8 cellular contexts compared by ENCODE assay signal in the genomic region with DNA sequence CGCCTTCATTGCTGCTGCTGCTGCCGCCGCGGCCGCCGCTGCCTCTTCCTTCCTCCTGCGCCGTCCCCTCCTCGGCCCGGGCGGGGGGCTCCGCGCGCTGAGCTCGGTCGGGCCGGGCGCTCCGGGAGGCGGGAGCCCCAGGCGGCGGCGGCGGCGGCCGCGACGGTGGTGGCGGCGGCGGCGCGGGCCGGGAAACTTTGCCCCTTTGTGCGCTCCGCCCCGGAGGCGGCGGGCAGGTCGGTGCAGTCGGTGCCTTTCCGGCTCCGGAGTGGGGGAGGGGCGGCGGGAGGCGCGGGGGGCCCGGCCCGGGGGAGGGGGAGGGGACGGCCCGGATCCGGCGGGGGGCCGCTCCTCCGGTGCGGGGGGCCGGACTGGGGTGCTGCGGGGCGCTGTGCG. TPM values are rescaled to one million over a fixed set of nuclear protein-coding genes. Genes with fewer than 3 reads are reported as not detected.
DNase-seq lines count a peak whose midpoint lies in the region; ATAC-seq, FAIRE-seq and TF ChIP-seq lines count a peak whose summit lies in the region.

No MANE protein-coding gene starts in this region.

- WGBS in mesendoderm (ENCODE audit: extremely low coverage, insufficient coverage, low lambda C conversion rate), result no CpG with 5 or more reads among the region's 60 CpGs
- WGBS in tibial nerve, 2 donors, result 0% methylated on average over 31 of the region's 60 CpGs; no CpG with 5 or more reads in 1 of the 2 donors

- peaks cover 0 to 3% (median 0%) of the 10 kb centered on the region in 3 donors for H3K27me3 Mint-ChIP-seq in CD14-positive monocyte (ENCODE audit: low read depth in 3 of 3)

- peak overlapping the region; percentile 96 for H3K18ac ChIP-seq in mesendoderm (ENCODE audit: low read length)

- H2BK5ac ChIP-seq in mesendoderm (ENCODE audit: low read length), result no peak overlapping the region

- H3K27me3 ChIP-seq in bronchial epithelial cell (ENCODE audit: control insufficient read depth, insufficient read depth, low read length) (no peaks in the 10 kb centered on the region), mesendoderm (ENCODE audit: insufficient read depth, low read length, poor library complexity) (no peaks in the 10 kb centered on the region), tibial nerve (no peaks in the 10 kb centered on the region)

- peaks cover 16% of the 10 kb centered on the region for H3K79me1 ChIP-seq in mesendoderm (ENCODE audit: low read length)

- TF ChIP-seq POLR2A in tibial nerve (IDR thresholded peaks at IDR 0.05), result no peak

- H3K23ac ChIP-seq in mesendoderm (ENCODE audit: low read length), result no peak overlapping the region

- intact Hi-C loops in CD14-positive monocyte (cut with micrococcal nuclease), result loop anchor here (5.0 to 10.0 kb wide), 6 partner anchors 33 to 160 kb away; partner anchors contain the start of genes DGUOK (in 1 of the 2) and STAMBP (in 1 of the 2)

- H3K4me1 Mint-ChIP-seq in CD14-positive monocyte, result peaks cover 82% of the 10 kb centered on the region

- H4K5ac ChIP-seq in mesendoderm (ENCODE audit: low read length), result no peak overlapping the region

- DNase-seq in T-helper 1 cell (peak; percentile 52 to 78 (median 56)), bronchial epithelial cell (ENCODE audit: low read depth) (no peak), mesendoderm (no peak), tibial nerve (ENCODE audit: low spot score in 2 of 2) (no peak), CD14-positive monocyte (ENCODE audit: low spot score) (no peak)

- H3K4me1 ChIP-seq in mesendoderm (ENCODE audit: control insufficient read depth, low read depth, low read length) (peaks cover 24% of the 10 kb centered on the region), tibial nerve (peaks cover 0 to 62% (median 44%) of the 10 kb centered on the region in 4 donors)

- H3K4me2 ChIP-seq in mesendoderm (ENCODE audit: low read length), result no peak overlapping the region

- H3K4me3 ChIP-seq in bronchial epithelial cell (ENCODE audit: low read depth, low read length), result peak overlapping the region; percentile 72
- no peak overlapping the region for H3K4me3 ChIP-seq in mesendoderm (ENCODE audit: low read length)
- peak overlapping the region in 3 of 4 donors; percentile 52 to 76 (median 61) for H3K4me3 ChIP-seq in tibial nerve

- H3K36me3 Mint-ChIP-seq in CD14-positive monocyte, result peaks cover 28 to 42% of the 10 kb centered on the region in 2 donors

- no peak overlapping the region for H3K27ac Mint-ChIP-seq in CD14-positive monocyte

- no peak for FAIRE-seq in bronchial epithelial cell (lab: Jason Lieb, UNC)

- peak overlapping the region; percentile 60 for H4K8ac ChIP-seq in mesendoderm (ENCODE audit: low read depth, low read length)

- H3K4me3 Mint-ChIP-seq in CD14-positive monocyte, result peak overlapping the region in 1 of 2 donors; percentile 31

- H3K9me3 ChIP-seq in tibial nerve, result no peaks in the 10 kb centered on the region

- ATAC-seq in GM18502 (IDR thresholded peaks at IDR 0.05; ENCODE audit: poor library complexity, unreplicated experiment) (peak; percentile 20), HG03095 (IDR thresholded peaks at IDR 0.05; ENCODE audit: unreplicated experiment) (peak; percentile 9)

- no peak for TF ChIP-seq CTCF in 22Rv1 (IDR thresholded peaks at IDR 0.05)
- no peak for TF ChIP-seq CTCF in bronchial epithelial cell (IDR thresholded peaks at IDR 0.05; ENCODE audit: insufficient read depth, low read length, severe bottlenecking)
- TF ChIP-seq CTCF in tibial nerve (IDR thresholded peaks at IDR 0.05), result no peak
- TF ChIP-seq CTCF in CD14-positive monocyte (IDR thresholded peaks at IDR 0.05), result no peak

- peak overlapping the region; percentile 100 for H3K27ac ChIP-seq in 22Rv1
- H3K27ac ChIP-seq in mesendoderm (ENCODE audit: low read depth, low read length), result peak overlapping the region; percentile 53
- peak overlapping the region in 2 of 4 donors; percentile 35 to 79 for H3K27ac ChIP-seq in tibial nerve

- H3K9ac ChIP-seq in mesendoderm (ENCODE audit: low read length), result peak overlapping the region; percentile 85

- peaks cover 6% of the 10 kb centered on the region for H3K36me3 ChIP-seq in bronchial epithelial cell (ENCODE audit: control insufficient read depth, insufficient read depth, low read length)
- no peaks in the 10 kb centered on the region for H3K36me3 ChIP-seq in mesendoderm (ENCODE audit: control insufficient read depth, insufficient read depth, low read length)
- H3K36me3 ChIP-seq in tibial nerve, result no peaks in the 10 kb centered on the region

- H3K79me2 ChIP-seq in mesendoderm (ENCODE audit: control insufficient read depth, insufficient read depth, low read length), result peaks cover 30% of the 10 kb centered on the region

- H2BK15ac ChIP-seq in mesendoderm (replicated peaks; ENCODE audit: low read depth), result no peak overlapping the region

- peak overlapping the region; percentile 95 for H3K56ac ChIP-seq in mesendoderm (ENCODE audit: low read length)

- H3K4ac ChIP-seq in mesendoderm (ENCODE audit: low read depth, low read length), result peak overlapping the region; percentile 44

- peaks cover 0 to 3% (median 0%) of the 10 kb centered on the region in 7 donors for H3K9me3 Mint-ChIP-seq in CD14-positive monocyte

- peak overlapping the region; percentile 33 for H2BK120ac ChIP-seq in mesendoderm (ENCODE audit: low read depth, low read length)

- no peak for TF ChIP-seq EP300 in tibial nerve (IDR thresholded peaks at IDR 0.05)

- H2AK5ac ChIP-seq in mesendoderm (ENCODE audit: low read length), result no peak overlapping the region

RNA-seq across cellular contexts. Expression of gene TET3, which starts 0.2 kb away (rescaled TPM):
- total RNA-seq in bronchial epithelial cell (5.3 and 9.0 TPM in 2 replicates), tibial nerve (10 to 100 TPM in 1 of 4 donors, 1 to 10 TPM in 3; 4.3 to 14.1 (median 6.6) TPM)
- polyA plus RNA-seq in mesendoderm (2013, experiment 1 of 2), result 7.5 TPM
- polyA plus RNA-seq in mesendoderm (2013, experiment 2 of 2), result 6.9 TPM
- polyA plus RNA-seq in CD14-positive monocyte, result 1 to 10 TPM in 1 of 2 donors, under 1 TPM in 1; 0.79 to 1.4 TPM

RNA-seq across cellular contexts. Expression of gene DGUOK, which starts 58.2 kb away (rescaled TPM):
- 39.3 and 40.8 TPM in 2 replicates for total RNA-seq in bronchial epithelial cell
- polyA plus RNA-seq in mesendoderm (2013, experiment 1 of 2), result 137 TPM
- polyA plus RNA-seq in mesendoderm (2013, experiment 2 of 2), result 137 TPM
- 10 to 100 TPM; 36.9 to 63.9 (median 44.0) TPM for total RNA-seq in tibial nerve
- polyA plus RNA-seq in CD14-positive monocyte, result 100 to 1,000 TPM; 123 to 129 TPM

Comparison
In these comparisons a context has a peak if more than half of its experiments do, and no peak if none do; other contexts are left out.
1. DNase-seq: peak in T-helper 1 cell (5 of 5); none in bronchial epithelial cell (single experiment), mesendoderm (single experiment), tibial nerve (0 of 2) and CD14-positive monocyte (single experiment).